Comparison of ENCODE assay signal across 31 cellular contexts in genomic region chr20:16714765-16715164, GRCh38. TPM values are rescaled to one million over a fixed set of nuclear protein-coding genes. Genes with fewer than 3 reads are reported as not detected.
DNase-seq lines count a peak whose midpoint lies in the region; ATAC-seq and TF ChIP-seq lines count a peak whose summit lies in the region.
"Had no signal": no experiment of that assay in that cellular context is flagged by ENCODE, and none has a peak within 500 bp of the region (broad histone marks: within the 10 kb centered on the region; RNA-seq: fewer than 3 reads in every experiment).

No MANE protein-coding gene starts in this region.

- no peak for ATAC-seq in sciatic nerve
- ATAC-seq: PC-3; stimulated activated effector memory CD8-positive, alpha-beta T cell treated with anti-CD3 and anti-CD28 coated beads, Interleukin-12 subunit alpha, Interleukin-12 subunit beta, amount 100 ng/mL, for 72 hours had no signal

- no peaks in the 10 kb centered on the region for H3K36me3 Mint-ChIP-seq in MCF 10A (ENCODE audit: insufficient read depth, unreplicated experiment)
- H3K36me3 Mint-ChIP-seq: IgD-negative memory B cell; memory B cell; stimulated activated effector memory CD8-positive, alpha-beta T cell treated with anti-CD3 and anti-CD28 coated beads, Interleukin-12 subunit alpha, Interleukin-12 subunit beta, amount 100 ng/mL, for 72 hours had no signal

- no peak overlapping the region for H3K27ac Mint-ChIP-seq in MCF 10A (ENCODE audit: low read depth, unreplicated experiment)
- H3K27ac Mint-ChIP-seq: activated T-cell treated with anti-CD3 and anti-CD28 coated beads, Interleukin-2, amount 50 U/mL, for 24 hours; IgD-negative memory B cell; memory B cell; stimulated activated effector memory CD8-positive, alpha-beta T cell treated with anti-CD3 and anti-CD28 coated beads, Interleukin-12 subunit alpha, Interleukin-12 subunit beta, amount 100 ng/mL, for 72 hours had no signal

- H3K18ac ChIP-seq in neuronal stem cell (ENCODE audit: low read length) = no peak overlapping the region

- H3K27ac ChIP-seq in neuronal stem cell (replicated peaks; ENCODE audit: low read length) = no peak overlapping the region
- H3K27ac ChIP-seq: epithelial cell of prostate, WERI-Rb-1 had no signal

- no peak overlapping the region for H3K4me3 ChIP-seq in neuronal stem cell (ENCODE audit: low read length in 2 of 2)

- WGBS in neuronal stem cell (ENCODE audit: extremely low coverage in 2 of 2, insufficient read length in 2 of 2, insufficient replicate concordance in 1 of 2), 2 donors = no CpG with 5 or more reads among the region's 4 CpGs

- H3K9me3 ChIP-seq in neuronal stem cell (replicated peaks in 1 of 2; ENCODE audit: control insufficient read depth in 2 of 2, insufficient read depth in 1 of 2, low read depth in 1 of 2, low read length in 2 of 2) = no peaks in the 10 kb centered on the region

- H3K23ac ChIP-seq in neuronal stem cell (ENCODE audit: low read depth, low read length, poor library complexity) = no peak overlapping the region

- H2AFZ ChIP-seq in neuronal stem cell (ENCODE audit: low read length) = peak overlapping the region; percentile 82

- H3K4me3 Mint-ChIP-seq in MCF 10A (ENCODE audit: unreplicated experiment) = no peak overlapping the region
- H3K4me3 Mint-ChIP-seq: activated T-cell treated with anti-CD3 and anti-CD28 coated beads, Interleukin-2, amount 50 U/mL, for 24 hours; IgD-negative memory B cell; memory B cell; stimulated activated effector memory CD8-positive, alpha-beta T cell treated with anti-CD3 and anti-CD28 coated beads, Interleukin-12 subunit alpha, Interleukin-12 subunit beta, amount 100 ng/mL, for 72 hours had no signal

- H3K36me3 ChIP-seq in neuronal stem cell (replicated peaks in 1 of 2; ENCODE audit: control insufficient read depth in 2 of 2, insufficient read depth in 2 of 2, low read length in 2 of 2) = no peaks in the 10 kb centered on the region
- H3K36me3 ChIP-seq: WERI-Rb-1 had no signal

- TF ChIP-seq CTCF in MCF 10A (IDR thresholded peaks at IDR 0.05; ENCODE audit: unreplicated experiment) = no peak

- H2BK12ac ChIP-seq in neuronal stem cell (ENCODE audit: low read length) = no peak overlapping the region

- H4K8ac ChIP-seq in neuronal stem cell (ENCODE audit: low read depth, low read length) = no peak overlapping the region

- H3K79me1 ChIP-seq in neuronal stem cell (ENCODE audit: low read depth, low read length) = no peaks in the 10 kb centered on the region

- H3K4me2 ChIP-seq in neuronal stem cell (ENCODE audit: insufficient read depth, low read length, poor library complexity, severe bottlenecking) = no peak overlapping the region

- intact Hi-C loops in sciatic nerve (cut with DNase I) (no loop called here), MCF 10A (cut with micrococcal nuclease) (loop anchor here (5.0 kb wide), 1 partner anchor 248 kb away; no protein-coding TSS in a partner anchor)

- H3K27me3 ChIP-seq in neuronal stem cell (ENCODE audit: control insufficient read depth in 3 of 3, insufficient read depth in 3 of 3, low read depth in 1 of 3, low read length in 3 of 3) = no peaks in the 10 kb centered on the region

- H3K27me3 Mint-ChIP-seq in MCF 10A (ENCODE audit: insufficient read depth, unreplicated experiment) = peaks cover 2% of the 10 kb centered on the region

- H3K4me1 ChIP-seq in neuronal stem cell (ENCODE audit: control insufficient read depth in 2 of 2, insufficient read depth in 1 of 2, low read depth in 1 of 2, low read length in 2 of 2) = peaks cover 5 to 7% of the 10 kb centered on the region in 2 donors

- H3K9ac ChIP-seq in neuronal stem cell (ENCODE audit: low read depth, low read length, poor library complexity) = no peak overlapping the region

- H3K14ac ChIP-seq in neuronal stem cell (ENCODE audit: low read length) = no peak overlapping the region

- no peak overlapping the region for H2BK5ac ChIP-seq in neuronal stem cell (ENCODE audit: low read length)

- no peak overlapping the region for H2BK120ac ChIP-seq in neuronal stem cell (ENCODE audit: low read depth, low read length)

- no peaks in the 10 kb centered on the region for H3K4me1 Mint-ChIP-seq in MCF 10A (ENCODE audit: insufficient read depth, unreplicated experiment)
- H3K4me1 Mint-ChIP-seq: stimulated activated effector memory CD8-positive, alpha-beta T cell treated with anti-CD3 and anti-CD28 coated beads, Interleukin-12 subunit alpha, Interleukin-12 subunit beta, amount 100 ng/mL, for 72 hours had no signal

- POLR2A ChIA-PET in MCF 10A (lab: Yijun Ruan, JAX) = no interaction called here

- DNase-seq in DMS 273 treated with DMSO at 0.1 percent for 48 hours (lab: John Stamatoyannopoulos, UW) (peak; percentile 73), NCI-H446 (lab: John Stamatoyannopoulos, UW) (peak; percentile 16 to 68), hippocampal formation (lab: John Stamatoyannopoulos, UW) (peak; percentile 14 to 46), neuronal stem cell (ENCODE audit: low spot score) (no peak), sciatic nerve (ENCODE audit: low spot score) (no peak), MCF 10A (ENCODE audit: unreplicated experiment) (no peak), NCI-H2107 (lab: John Stamatoyannopoulos, UW) (no peak), putamen (ENCODE audit: low spot score) (no peak)
- DNase-seq: ACHN; activated CD4-positive, alpha-beta T cell treated with anti-CD3 and anti-CD28 coated beads for 48 hours; activated CD8-positive, alpha-beta memory T cell treated with anti-CD3 and anti-CD28 coated beads for 24 hours; activated gamma-delta T cell treated with Interleukin-2 at 50 U/mL for 16 hours; activated T-cell treated with anti-CD3 and anti-CD28 coated beads, Interleukin-2, amount 50 U/mL, for 24 hours; cerebellar nuclear complex; NCI-H1092 treated with DMSO at 0.1 percent for 48 hours; NK-92 treated with Interleukin-12 subunit alpha and Interleukin-12 subunit beta, amount 100 ng/mL, for 24 hours; PC-3; SHP77; stimulated activated CD4-positive, alpha-beta T cell treated with anti-CD3 and anti-CD28 coated beads, Interleukin-12 subunit alpha, Interleukin-12 subunit beta, amount 100 ng/mL, for 4 hours; stimulated activated CD4-positive, alpha-beta T cell treated with anti-CD3 and anti-CD28 coated beads, Interleukin-4, amount 100 ng/mL, for 1 hour; SW 1271; T1000; WERI-Rb-1 had no signal

- no peak overlapping the region for H2BK15ac ChIP-seq in neuronal stem cell (ENCODE audit: low read length)

- BruUV-seq in MCF 10A (replicated peaks; lab: Mats Ljungman, UMichigan) = no TSS peak

- CTCF ChIA-PET in MCF 10A (lab: Yijun Ruan, JAX) = no interaction called here

- no peak overlapping the region for H2AK5ac ChIP-seq in neuronal stem cell (ENCODE audit: low read depth, low read length)

- no peak overlapping the region for H3K4ac ChIP-seq in neuronal stem cell (ENCODE audit: low read length)

- no peaks in the 10 kb centered on the region for H3K9me3 Mint-ChIP-seq in MCF 10A (ENCODE audit: unreplicated experiment)
- H3K9me3 Mint-ChIP-seq: activated T-cell treated with anti-CD3 and anti-CD28 coated beads, Interleukin-2, amount 50 U/mL, for 24 hours; IgD-negative memory B cell; memory B cell; stimulated activated effector memory CD8-positive, alpha-beta T cell treated with anti-CD3 and anti-CD28 coated beads, Interleukin-12 subunit alpha, Interleukin-12 subunit beta, amount 100 ng/mL, for 72 hours had no signal

- no peak overlapping the region for H4K91ac ChIP-seq in neuronal stem cell (ENCODE audit: low read depth, low read length, poor library complexity)

RNA-seq across cellular contexts. Expression of gene SNRPB2, which starts 15.1 kb away (rescaled TPM):
- polyA plus RNA-seq in neuronal stem cell (2013, experiment 1 of 2) = 149 TPM
- polyA plus RNA-seq in neuronal stem cell (2013, experiment 2 of 2) = 153 TPM
- total RNA-seq in sciatic nerve (42.0 TPM), MCF 10A (2022) (57.7 and 74.3 TPM in 2 replicates)

RNA-seq across cellular contexts. Expression of gene OTOR, which starts 33.4 kb away (rescaled TPM):
- polyA plus RNA-seq in neuronal stem cell (2013, experiment 1 of 2) = 0.04 TPM
- not detected for polyA plus RNA-seq in neuronal stem cell (2013, experiment 2 of 2)
- total RNA-seq in sciatic nerve (not detected), MCF 10A (2022) (not detected in 2 replicates)
- total RNA-seq: osteoblast, PC-3, subcutaneous adipose tissue, ureter had no signal
- polyA plus RNA-seq: BJ, IgD-negative memory B cell had no signal

Comparison
In these comparisons a context has a peak if more than half of its experiments do, and no peak if none do; other contexts are left out.
1. DNase-seq: peak in DMS 273 treated with DMSO at 0.1 percent for 48 hours (single experiment), NCI-H446 (2 of 2) and hippocampal formation (2 of 2); none in neuronal stem cell (single experiment), sciatic nerve (single experiment), MCF 10A (single experiment), NCI-H2107 (single experiment) and putamen (single experiment).